11 cellular contexts compared by ENCODE assay signal in the genomic region with DNA sequence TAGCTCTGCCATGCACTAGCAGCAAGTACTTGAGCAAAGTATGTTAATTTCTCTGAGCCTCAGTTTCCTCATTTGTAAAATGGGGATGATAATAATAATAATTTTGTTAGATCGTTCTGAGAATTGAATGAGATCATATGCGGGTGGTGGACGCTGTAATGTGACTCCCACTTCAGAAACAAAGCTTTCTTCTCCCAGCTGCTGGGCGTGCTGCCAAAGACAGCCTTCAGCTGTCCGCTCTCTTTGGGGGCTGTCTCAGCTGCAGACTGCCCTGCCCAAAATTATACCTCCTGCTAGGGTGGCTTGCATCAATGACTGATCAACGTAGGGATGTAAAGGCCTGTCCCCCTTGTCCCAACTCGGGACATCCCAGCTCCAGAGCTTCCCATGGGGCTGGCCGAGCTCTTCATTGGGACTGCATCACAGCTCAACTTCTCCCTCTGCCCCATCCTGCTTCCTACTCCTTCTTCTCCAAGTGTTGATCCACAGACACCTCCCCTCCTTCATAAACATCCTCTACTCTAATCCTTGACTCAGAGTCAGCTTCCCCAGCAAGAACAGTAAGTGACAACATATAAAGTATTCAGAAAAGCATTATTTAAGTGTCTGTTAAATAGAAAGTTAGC. TPM values are rescaled to one million over a fixed set of nuclear protein-coding genes. Genes with fewer than 3 reads are reported as not detected.
DNase-seq lines count a peak whose midpoint lies in the region; ATAC-seq and TF ChIP-seq lines count a peak whose summit lies in the region.
"Had no signal": no experiment of that assay in that cellular context is flagged by ENCODE, and none has a peak within 500 bp of the region (broad histone marks: within the 10 kb centered on the region; RNA-seq: fewer than 3 reads in every experiment).

No MANE protein-coding gene starts in this region.

- 31 to 35% methylated on average over 8 of the region's 8 CpGs for WGBS in GM23248 (ENCODE audit: low coverage in 1 of 2, low lambda C conversion rate in 2 of 2, missing lambda C conversion rate in 2 of 2), 2 experiments

- H3K27ac ChIP-seq in cingulate gyrus (ENCODE audit: low read depth, low read length): peak overlapping the region; percentile 87
- no peak overlapping the region for H3K27ac ChIP-seq in GM23248
- H3K27ac ChIP-seq: neutrophil had no signal

- H3K79me2 ChIP-seq in GM23248 (ENCODE audit: insufficient read depth): no peaks in the 10 kb centered on the region

- no peaks in the 10 kb centered on the region for H3K4me1 ChIP-seq in GM23248 (ENCODE audit: insufficient read depth)

- peak; percentile 71 for DNase-seq in Daoy (ENCODE audit: low read depth)
- DNase-seq in NCI-H2227 (lab: John Stamatoyannopoulos, UW; ENCODE audit: unreplicated experiment): peak; percentile 79
- DNase-seq in occipital lobe (lab: John Stamatoyannopoulos, UW): peak; percentile 18
- DNase-seq in CD14-positive monocyte (ENCODE audit: low spot score): no peak
- DNase-seq in GM23248: no peak
- DNase-seq in activated CD4-positive, alpha-beta memory T cell treated with anti-CD3 and anti-CD28 coated beads, Interleukin-2, amount 10 ng/mL, durations not matched to agents 7 days and 5 days: no peak
- DNase-seq: activated T-cell treated with anti-CD3 and anti-CD28 coated beads, Interleukin-2, amount 50 U/mL, for 48 hours; GOT3 had no signal

- no peaks in the 10 kb centered on the region for H3K36me3 ChIP-seq in GM23248 (ENCODE audit: low read depth)
- H3K36me3 ChIP-seq: neutrophil had no signal

- no peak overlapping the region for H3K9ac ChIP-seq in GM23248

- no peak for ATAC-seq in GM19324 (IDR thresholded peaks at IDR 0.05; ENCODE audit: low FRiP score, unreplicated experiment)

- H4K20me1 ChIP-seq in GM23248 (ENCODE audit: insufficient read depth): no peaks in the 10 kb centered on the region

- H3K27me3 ChIP-seq in GM23248 (replicated peaks; ENCODE audit: insufficient read depth): peaks cover 33% of the 10 kb centered on the region

- intact Hi-C loops in CD14-positive monocyte (cut with micrococcal nuclease): no loop called here

- CTCF ChIA-PET in activated CD4-positive, alpha-beta memory T cell treated with anti-CD3 and anti-CD28 coated beads, Interleukin-2, amount 10 ng/mL, durations not matched to agents 7 days and 5 days (lab: Charles Lee): interaction anchor here (0.5 to 1.0 kb wide), 3 partner anchors 10 to 19 kb away, joined by 3 to 4 read pairs (median 4); no protein-coding TSS in a partner anchor

- H3K9me2 ChIP-seq in GM23248 (ENCODE audit: insufficient read depth): no peaks in the 10 kb centered on the region

- H3K27me3 Mint-ChIP-seq in CD14-positive monocyte (ENCODE audit: low read depth in 3 of 3): peaks cover 5 to 18% (median 8%) of the 10 kb centered on the region in 3 donors
- peaks cover 22% of the 10 kb centered on the region for H3K27me3 Mint-ChIP-seq in activated CD4-positive, alpha-beta memory T cell treated with anti-CD3 and anti-CD28 coated beads, Interleukin-2, amount 10 ng/mL, durations not matched to agents 7 days and 5 days

- H2AFZ ChIP-seq in GM23248: no peak overlapping the region

- H3K27ac Mint-ChIP-seq in CD14-positive monocyte: no peak overlapping the region
- H3K27ac Mint-ChIP-seq in activated CD4-positive, alpha-beta memory T cell treated with anti-CD3 and anti-CD28 coated beads, Interleukin-2, amount 10 ng/mL, durations not matched to agents 7 days and 5 days: no peak overlapping the region

- no peaks in the 10 kb centered on the region for H3F3A ChIP-seq in GM23248 (ENCODE audit: insufficient read depth)

- no peaks in the 10 kb centered on the region for H3K9me3 ChIP-seq in GM23248 (ENCODE audit: low read depth)
- H3K9me3 ChIP-seq: neutrophil had no signal

- no peaks in the 10 kb centered on the region for H3K36me3 Mint-ChIP-seq in CD14-positive monocyte
- no peaks in the 10 kb centered on the region for H3K36me3 Mint-ChIP-seq in activated CD4-positive, alpha-beta memory T cell treated with anti-CD3 and anti-CD28 coated beads, Interleukin-2, amount 10 ng/mL, durations not matched to agents 7 days and 5 days (ENCODE audit: low read depth)

- no peak overlapping the region for H3K4me3 ChIP-seq in GM23248

- H3K4me1 Mint-ChIP-seq in CD14-positive monocyte: no peaks in the 10 kb centered on the region
- no peaks in the 10 kb centered on the region for H3K4me1 Mint-ChIP-seq in activated CD4-positive, alpha-beta memory T cell treated with anti-CD3 and anti-CD28 coated beads, Interleukin-2, amount 10 ng/mL, durations not matched to agents 7 days and 5 days

- H3K4me3 Mint-ChIP-seq in CD14-positive monocyte: no peak overlapping the region
- no peak overlapping the region for H3K4me3 Mint-ChIP-seq in activated CD4-positive, alpha-beta memory T cell treated with anti-CD3 and anti-CD28 coated beads, Interleukin-2, amount 10 ng/mL, durations not matched to agents 7 days and 5 days

- in situ Hi-C loops in GM23248 (cut with MboI): no loop called here

- no peak for TF ChIP-seq CTCF in CD14-positive monocyte (IDR thresholded peaks at IDR 0.05)

- H3K4me2 ChIP-seq in GM23248 (ENCODE audit: unreplicated experiment): no peak overlapping the region

- peaks cover 0 to 11% (median 4%) of the 10 kb centered on the region in 7 donors for H3K9me3 Mint-ChIP-seq in CD14-positive monocyte
- no peaks in the 10 kb centered on the region for H3K9me3 Mint-ChIP-seq in activated CD4-positive, alpha-beta memory T cell treated with anti-CD3 and anti-CD28 coated beads, Interleukin-2, amount 10 ng/mL, durations not matched to agents 7 days and 5 days

- POLR2A ChIA-PET in activated CD4-positive, alpha-beta memory T cell treated with anti-CD3 and anti-CD28 coated beads, Interleukin-2, amount 10 ng/mL, durations not matched to agents 7 days and 5 days (lab: Charles Lee): no interaction called here

RNA-seq across cellular contexts. Expression of gene CDH5, which starts 30.7 kb away (rescaled TPM):
- total RNA-seq in Daoy (2014; rRNA removed; shearing (Covaris generic)): 0.06 TPM in 2 replicates
- 5.6 TPM for total RNA-seq in occipital lobe
- polyA plus RNA-seq in CD14-positive monocyte: under 1 TPM in 1 of 2 donors, not detected in 1; 0.22 TPM
- total RNA-seq in GM23248 (2014; rRNA removed; shearing (Covaris generic)): not detected in 2 replicates
- not detected in 2 replicates for polyA plus RNA-seq in GM23248 (2016; fragmentation: Nextera tagmentation; extraction: Ambion mirVana)
- not detected for total RNA-seq in activated CD4-positive, alpha-beta memory T cell treated with anti-CD3 and anti-CD28 coated beads, Interleukin-2, amount 10 ng/mL, durations not matched to agents 7 days and 5 days

Comparison
In these comparisons a context has a peak if more than half of its experiments do, and no peak if none do; other contexts are left out.
1. DNase-seq: peak in Daoy (single experiment), NCI-H2227 (single experiment) and occipital lobe (single experiment); none in CD14-positive monocyte (single experiment), GM23248 (single experiment) and activated CD4-positive, alpha-beta memory T cell treated with anti-CD3 and anti-CD28 coated beads, Interleukin-2, amount 10 ng/mL, durations not matched to agents 7 days and 5 days (single experiment).